Comparison of ENCODE assay signal across 24 cellular contexts in the genomic region with DNA sequence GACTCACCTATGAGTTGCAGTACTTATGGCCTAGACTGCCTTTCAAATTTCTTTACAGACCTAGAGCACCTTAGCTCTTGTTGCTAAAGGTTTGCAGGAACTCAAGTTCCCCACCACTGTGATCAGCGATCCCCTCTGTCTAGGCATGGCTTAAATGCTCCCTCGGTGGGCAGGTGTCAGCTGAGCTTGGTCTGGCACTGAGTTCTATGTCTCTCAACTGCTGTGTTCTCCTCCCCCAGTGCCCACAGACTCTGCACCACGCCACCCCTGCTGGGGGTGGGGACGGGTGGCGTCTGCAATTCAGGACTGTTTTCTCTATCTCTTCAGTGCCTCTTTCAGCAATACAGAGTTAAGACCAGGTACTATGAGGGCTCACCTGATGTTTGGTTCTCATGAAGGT. TPM values are rescaled to one million over a fixed set of nuclear protein-coding genes. Genes with fewer than 3 reads are reported as not detected.
A peak's percentile ranks its signal among the peaks of the same experiment; 100 is the strongest.
DNase-seq lines count a peak whose midpoint lies in the region; ATAC-seq and TF ChIP-seq lines count a peak whose summit lies in the region.
"Had no signal": no experiment of that assay in that cellular context is flagged by ENCODE, and none has a peak within 500 bp of the region (broad histone marks: within the 10 kb centered on the region; RNA-seq: fewer than 3 reads in every experiment).

No MANE protein-coding gene starts in this region.

- H3K4me1 ChIP-seq in spleen: no peaks in the 10 kb centered on the region
- H3K4me1 ChIP-seq: A549; BE2C; BLaER1 treated with 17β-estradiol and CSF1 and Interleukin-3, amounts not matched to agents 10 nM and 100 nM had no signal

- intact Hi-C loops in spleen (cut with DNase I; ENCODE audit: low total_unique reads): no loop called here

- H3K4me1 Mint-ChIP-seq in chondrocyte (ENCODE audit: low read depth): no peaks in the 10 kb centered on the region
- H3K4me1 Mint-ChIP-seq: CD14-positive monocyte; CD8-positive, alpha-beta memory T cell had no signal

- peaks cover 10% of the 10 kb centered on the region for H3K27me3 Mint-ChIP-seq in chondrocyte (ENCODE audit: low read depth)

- no peak for ATAC-seq in HG02852 (IDR thresholded peaks at IDR 0.05; ENCODE audit: unreplicated experiment)
- ATAC-seq in GM19395 (IDR thresholded peaks at IDR 0.05; ENCODE audit: unreplicated experiment): no peak
- ATAC-seq: A549 had no signal

- peaks cover 9% of the 10 kb centered on the region for H3K9me3 Mint-ChIP-seq in chondrocyte (ENCODE audit: low read depth)

- H3K27ac ChIP-seq in spleen: no peak overlapping the region
- H3K27ac ChIP-seq: A549; BLaER1 treated with 17β-estradiol and CSF1 and Interleukin-3, amounts not matched to agents 10 nM and 100 nM; GM23248 had no signal

- TF ChIP-seq CTCF in spleen (IDR thresholded peaks at IDR 0.05 in 8 of 11, conservative IDR thresholded peaks at IDR 0.05 in 3 of 11) (no peak), chondrocyte (IDR thresholded peaks at IDR 0.05) (no peak)

- TF ChIP-seq POLR2A in spleen (IDR thresholded peaks at IDR 0.05): no peak

- H3K27me3 ChIP-seq in spleen (replicated peaks in 1 of 7): peaks cover 0 to 11% (median 0%) of the 10 kb centered on the region in 7 donors
- H3K27me3 ChIP-seq: BLaER1 treated with 17β-estradiol and CSF1 and Interleukin-3, amounts not matched to agents 10 nM and 100 nM had no signal

- H3K9me3 ChIP-seq in spleen: peaks cover 0 to 39% (median 0%) of the 10 kb centered on the region in 8 donors
- H3K9me3 ChIP-seq: BE2C had no signal

- peak; percentile 10 for DNase-seq in activated effector memory CD4-positive, alpha-beta T cell treated with anti-CD3 and anti-CD28 coated beads, Interleukin-2, amount 50 U/mL, for 16 hours
- DNase-seq in activated effector memory CD4-positive, alpha-beta T cell treated with Interleukin-2 at 50 U/mL for 16 hours: no peak
- DNase-seq in islet precursor cell: peak; percentile 40
- peak; percentile 43 for DNase-seq in mesenteric fat pad (ENCODE audit: low spot score)
- peak; percentile 18 for DNase-seq in spleen
- no peak for DNase-seq in chondrocyte (ENCODE audit: low spot score)
- DNase-seq: 8988T; ACHN; AML-193; BE2C; CD4-positive, alpha-beta T cell; CD8-positive, alpha-beta memory T cell; DMS 273 treated with DMSO at 0.1 percent for 48 hours; DMS79 treated with DMSO at 0.1 percent for 48 hours; GF-D8; GM23248; H7; HCEC 1CT had no signal

- no peaks in the 10 kb centered on the region for H3K36me3 ChIP-seq in spleen
- H3K36me3 ChIP-seq: BE2C; BLaER1 treated with 17β-estradiol and CSF1 and Interleukin-3, amounts not matched to agents 10 nM and 100 nM had no signal

- no peak overlapping the region for H3K4me3 ChIP-seq in spleen
- H3K4me3 ChIP-seq: A549; BLaER1 treated with 17β-estradiol and CSF1 and Interleukin-3, amounts not matched to agents 10 nM and 100 nM; GM23248 had no signal

- H3K36me3 Mint-ChIP-seq in chondrocyte (ENCODE audit: low read depth): no peaks in the 10 kb centered on the region
- H3K36me3 Mint-ChIP-seq: CD14-positive monocyte had no signal

- H3K27ac Mint-ChIP-seq in chondrocyte (ENCODE audit: unreplicated experiment): no peak overlapping the region
- H3K27ac Mint-ChIP-seq: CD14-positive monocyte; CD4-positive, alpha-beta T cell; CD8-positive, alpha-beta memory T cell had no signal

- 80 to 93% (median 82%) methylated on average over 5 of the region's 5 CpGs for WGBS in spleen, 5 donors

- no peak overlapping the region for H3K4me3 Mint-ChIP-seq in chondrocyte (ENCODE audit: unreplicated experiment)
- H3K4me3 Mint-ChIP-seq: CD14-positive monocyte; CD4-positive, alpha-beta T cell; CD8-positive, alpha-beta memory T cell had no signal

RNA-seq across cellular contexts. Expression of a gene that starts 30.5 kb away (rescaled TPM):
- not detected for total RNA-seq in mesenteric fat pad
- total RNA-seq in spleen: not detected
- not detected for polyA plus RNA-seq in spleen
- total RNA-seq in chondrocyte: not detected in 3 replicates
- total RNA-seq: CD4-positive, alpha-beta T cell; CD8-positive, alpha-beta memory T cell; Daoy; GM23248 had no signal
- polyA plus RNA-seq: A549; CD14-positive monocyte; CD8-positive, alpha-beta memory T cell; GM23248 had no signal

RNA-seq across cellular contexts. Expression of a gene that starts 46.6 kb away (rescaled TPM):
- 45.1 TPM for total RNA-seq in mesenteric fat pad
- total RNA-seq in spleen: 100 to 1,000 TPM in 1 of 7 donors, 10 to 100 TPM in 6; 60.6 to 102 (median 85.0) TPM
- 10 to 100 TPM; 28.0 to 60.6 (median 49.1) TPM for polyA plus RNA-seq in spleen
- total RNA-seq in chondrocyte: 48.8 to 67.1 TPM (median 55.2 TPM) in 3 replicates

RNA-seq across cellular contexts. Expression of a gene that starts 46.7 kb away (rescaled TPM):
- 18.2 TPM for total RNA-seq in mesenteric fat pad
- 10 to 100 TPM; 30.5 to 54.9 (median 44.8) TPM for total RNA-seq in spleen
- polyA plus RNA-seq in spleen: 10 to 100 TPM; 11.9 to 14.2 (median 12.8) TPM
- total RNA-seq in chondrocyte: 17.2 to 24.6 TPM (median 18.6 TPM) in 3 replicates

Comparison
In these comparisons a context has a peak if more than half of its experiments do, and no peak if none do; other contexts are left out.
1. DNase-seq: peak in activated effector memory CD4-positive, alpha-beta T cell treated with anti-CD3 and anti-CD28 coated beads, Interleukin-2, amount 50 U/mL, for 16 hours (single experiment), islet precursor cell (single experiment), mesenteric fat pad (single experiment) and spleen (single experiment); none in activated effector memory CD4-positive, alpha-beta T cell treated with Interleukin-2 at 50 U/mL for 16 hours (single experiment) and chondrocyte (single experiment).